ENCODE assay signal across 26 cellular contexts in the genomic region with DNA sequence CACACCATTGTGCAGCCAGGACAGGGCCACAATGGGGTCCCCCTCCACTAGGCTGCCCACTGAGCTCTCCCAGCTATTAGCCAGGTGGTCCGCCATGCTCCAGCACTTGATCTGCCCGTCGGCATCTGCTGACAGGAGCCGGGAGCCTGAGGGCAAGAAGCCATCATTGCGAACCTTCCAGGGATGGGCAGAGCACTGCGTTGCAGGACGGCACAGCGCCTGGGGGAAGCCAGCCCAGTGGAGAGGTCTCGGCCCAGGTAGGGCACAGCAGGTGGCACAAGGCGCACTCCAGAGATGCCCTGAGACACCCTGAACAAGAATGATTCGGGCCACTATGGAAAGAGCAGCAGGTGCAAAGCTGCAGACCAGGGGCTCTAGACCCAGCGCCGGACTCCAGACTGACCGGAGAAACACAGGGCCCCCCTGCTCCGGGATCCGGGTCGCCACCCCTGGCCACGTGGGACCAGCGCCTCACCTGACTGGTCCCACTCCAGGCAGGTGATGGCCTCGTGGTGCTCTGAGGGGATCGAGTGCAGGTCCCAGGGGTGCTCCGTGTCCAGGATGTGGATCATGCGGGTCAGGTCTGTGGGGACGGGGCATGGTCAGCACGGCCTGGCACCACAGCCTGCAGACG. TPM values are rescaled to one million over a fixed set of nuclear protein-coding genes. Genes with fewer than 3 reads are reported as not detected.
"Had no signal": no experiment of that assay in that cellular context is flagged by ENCODE, and none has a peak within 500 bp of the region (broad histone marks: within the 10 kb centered on the region; RNA-seq: fewer than 3 reads in every experiment).

No MANE protein-coding gene starts in this region.

- H3K4me3 ChIP-seq: esophagus muscularis mucosa, gastroesophageal sphincter, heart left ventricle, ovary, sigmoid colon, spleen, testis, upper lobe of right lung had no signal

- H3K27ac Mint-ChIP-seq: activated T-helper 1 cell treated with anti-CD3 and anti-CD28 coated beads, Interleukin-12 subunit alpha, Interleukin-12 subunit beta, Interleukin-2, Interleukin-4 antibody, amounts not matched to agents 30 ng/mL and 10 ng/mL and 1 ng/mL, durations not matched to agents 14 hours and 24 hours and 36 hours; WTC11 had no signal

- DNase-seq: activated CD4-positive, alpha-beta T cell treated with anti-CD3 and anti-CD28 coated beads for 48 hours; amniotic stem cell; dermis blood vessel endothelial cell; effector memory CD4-positive, alpha-beta T cell; heart left ventricle; immature natural killer cell; kidney glomerular epithelial cell; mesendoderm; ovary; sigmoid colon; spleen; stimulated activated CD4-positive, alpha-beta T cell treated with anti-CD3 and anti-CD28 coated beads, Interleukin-4, amount 100 ng/mL, for 4 hours; T-helper 2 cell; testis; upper lobe of right lung had no signal

- H3K4me3 Mint-ChIP-seq: WTC11 had no signal

- H3K27ac ChIP-seq: esophagus muscularis mucosa, gastroesophageal sphincter, heart left ventricle, ovary, sigmoid colon, spleen, testis, upper lobe of right lung had no signal

- H3K36me3 ChIP-seq: ovary had no signal

- ATAC-seq: activated naive CD4-positive, alpha-beta T cell treated with anti-CD3 and anti-CD28 coated beads, Interleukin-2, amount 50 U/mL, for 72 hours; gastroesophageal sphincter; heart left ventricle; SK-N-SH treated with all-trans-retinoic acid at 6 μM for 48 hours; stimulated activated memory B cell treated with anti-CD40 and anti-IgM and Interleukin-4, amounts not matched to agents 10 μg/mL and 1 μg/mL and 100 μg/mL, for 72 hours; upper lobe of right lung; WTC11 had no signal

- H3K9me3 Mint-ChIP-seq: activated naive CD4-positive, alpha-beta T cell treated with anti-CD3 and anti-CD28 coated beads, Interleukin-2, amount 50 U/mL, for 72 hours; activated T-helper 1 cell treated with anti-CD3 and anti-CD28 coated beads, Interleukin-12 subunit alpha, Interleukin-12 subunit beta, Interleukin-2, Interleukin-4 antibody, amounts not matched to agents 30 ng/mL and 10 ng/mL and 1 ng/mL, durations not matched to agents 14 hours and 24 hours and 36 hours; immature natural killer cell; stimulated activated memory B cell treated with anti-CD40 and anti-IgM and Interleukin-4, amounts not matched to agents 10 μg/mL and 1 μg/mL and 100 μg/mL, for 72 hours; WTC11 had no signal

- H3K36me3 Mint-ChIP-seq: WTC11 had no signal

- H3K4me1 Mint-ChIP-seq: WTC11 had no signal

- H3K27me3 Mint-ChIP-seq: stimulated activated memory B cell treated with anti-CD40 and anti-IgM and Interleukin-4, amounts not matched to agents 10 μg/mL and 1 μg/mL and 100 μg/mL, for 72 hours had no signal

- H3K27me3 ChIP-seq: esophagus muscularis mucosa, gastroesophageal sphincter, heart left ventricle, ovary, sigmoid colon, spleen, testis, upper lobe of right lung had no signal

- H3K9me3 ChIP-seq: esophagus muscularis mucosa, gastroesophageal sphincter, heart left ventricle, ovary, sigmoid colon, spleen, testis, upper lobe of right lung had no signal

RNA-seq across cellular contexts. Expression of a gene that starts 3.5 kb away (rescaled TPM):
- total RNA-seq: activated naive CD4-positive, alpha-beta T cell treated with anti-CD3 and anti-CD28 coated beads, Interleukin-2, amount 50 U/mL, for 72 hours; activated T-helper 1 cell treated with anti-CD3 and anti-CD28 coated beads, Interleukin-12 subunit alpha, Interleukin-12 subunit beta, Interleukin-2, Interleukin-4 antibody, amounts not matched to agents 30 ng/mL and 10 ng/mL and 1 ng/mL, durations not matched to agents 14 hours and 24 hours and 36 hours; cardiac septum; dermis blood vessel endothelial cell; endothelial cell of umbilical vein; esophagus muscularis mucosa; gastroesophageal sphincter; heart left ventricle; liver; ovary; sigmoid colon; spleen; testis; upper lobe of right lung; WTC11 had no signal
- polyA plus RNA-seq: endothelial cell of umbilical vein, heart left ventricle, immature natural killer cell, liver, neural cell, ovary, sigmoid colon, spleen had no signal

RNA-seq across cellular contexts. Expression of a gene that starts 27.4 kb away (rescaled TPM):
- total RNA-seq: cardiac septum, dermis blood vessel endothelial cell, endothelial cell of umbilical vein, esophagus muscularis mucosa, gastroesophageal sphincter, heart left ventricle, liver, sigmoid colon, testis, upper lobe of right lung had no signal
- polyA plus RNA-seq: endothelial cell of umbilical vein, heart left ventricle, immature natural killer cell, liver, ovary had no signal

RNA-seq across cellular contexts. Expression of a gene that starts 30.3 kb away (rescaled TPM):
- total RNA-seq: dermis blood vessel endothelial cell had no signal
